ENCODE assay signal across 1 cellular context in the genomic region with DNA sequence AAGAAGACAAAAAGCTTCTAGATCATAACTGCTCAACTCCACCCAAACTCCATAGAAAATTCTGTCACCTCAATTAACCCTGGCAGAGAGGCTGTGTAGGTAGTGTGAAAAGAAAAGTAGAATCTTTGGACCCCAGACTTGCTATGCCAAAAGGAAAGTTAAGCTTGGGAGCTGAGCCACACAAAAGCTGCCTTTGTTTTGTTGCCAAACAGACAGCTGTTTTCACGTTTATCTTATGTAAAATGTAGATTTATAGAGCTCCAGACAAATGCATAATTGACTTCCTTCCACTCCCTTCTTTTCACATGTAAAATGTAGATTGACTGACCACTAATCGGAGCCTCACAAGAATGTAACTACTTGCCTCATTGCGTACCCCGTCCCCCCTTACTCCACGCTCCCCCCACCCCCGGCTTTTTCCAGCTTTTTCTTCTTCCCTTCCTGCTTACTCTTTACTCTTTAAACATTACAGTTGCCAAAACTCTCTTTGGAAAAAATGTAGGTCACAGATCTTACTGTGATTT.
TF ChIP-seq lines count a peak whose summit lies in the region.

No MANE protein-coding gene starts in this region.

TF ChIP-seq in H1, 55 proteins besides CTCF, POLR2A, EP300 and RAD21 (continued from another document):
- TF ChIP-seq, protein P1, sequence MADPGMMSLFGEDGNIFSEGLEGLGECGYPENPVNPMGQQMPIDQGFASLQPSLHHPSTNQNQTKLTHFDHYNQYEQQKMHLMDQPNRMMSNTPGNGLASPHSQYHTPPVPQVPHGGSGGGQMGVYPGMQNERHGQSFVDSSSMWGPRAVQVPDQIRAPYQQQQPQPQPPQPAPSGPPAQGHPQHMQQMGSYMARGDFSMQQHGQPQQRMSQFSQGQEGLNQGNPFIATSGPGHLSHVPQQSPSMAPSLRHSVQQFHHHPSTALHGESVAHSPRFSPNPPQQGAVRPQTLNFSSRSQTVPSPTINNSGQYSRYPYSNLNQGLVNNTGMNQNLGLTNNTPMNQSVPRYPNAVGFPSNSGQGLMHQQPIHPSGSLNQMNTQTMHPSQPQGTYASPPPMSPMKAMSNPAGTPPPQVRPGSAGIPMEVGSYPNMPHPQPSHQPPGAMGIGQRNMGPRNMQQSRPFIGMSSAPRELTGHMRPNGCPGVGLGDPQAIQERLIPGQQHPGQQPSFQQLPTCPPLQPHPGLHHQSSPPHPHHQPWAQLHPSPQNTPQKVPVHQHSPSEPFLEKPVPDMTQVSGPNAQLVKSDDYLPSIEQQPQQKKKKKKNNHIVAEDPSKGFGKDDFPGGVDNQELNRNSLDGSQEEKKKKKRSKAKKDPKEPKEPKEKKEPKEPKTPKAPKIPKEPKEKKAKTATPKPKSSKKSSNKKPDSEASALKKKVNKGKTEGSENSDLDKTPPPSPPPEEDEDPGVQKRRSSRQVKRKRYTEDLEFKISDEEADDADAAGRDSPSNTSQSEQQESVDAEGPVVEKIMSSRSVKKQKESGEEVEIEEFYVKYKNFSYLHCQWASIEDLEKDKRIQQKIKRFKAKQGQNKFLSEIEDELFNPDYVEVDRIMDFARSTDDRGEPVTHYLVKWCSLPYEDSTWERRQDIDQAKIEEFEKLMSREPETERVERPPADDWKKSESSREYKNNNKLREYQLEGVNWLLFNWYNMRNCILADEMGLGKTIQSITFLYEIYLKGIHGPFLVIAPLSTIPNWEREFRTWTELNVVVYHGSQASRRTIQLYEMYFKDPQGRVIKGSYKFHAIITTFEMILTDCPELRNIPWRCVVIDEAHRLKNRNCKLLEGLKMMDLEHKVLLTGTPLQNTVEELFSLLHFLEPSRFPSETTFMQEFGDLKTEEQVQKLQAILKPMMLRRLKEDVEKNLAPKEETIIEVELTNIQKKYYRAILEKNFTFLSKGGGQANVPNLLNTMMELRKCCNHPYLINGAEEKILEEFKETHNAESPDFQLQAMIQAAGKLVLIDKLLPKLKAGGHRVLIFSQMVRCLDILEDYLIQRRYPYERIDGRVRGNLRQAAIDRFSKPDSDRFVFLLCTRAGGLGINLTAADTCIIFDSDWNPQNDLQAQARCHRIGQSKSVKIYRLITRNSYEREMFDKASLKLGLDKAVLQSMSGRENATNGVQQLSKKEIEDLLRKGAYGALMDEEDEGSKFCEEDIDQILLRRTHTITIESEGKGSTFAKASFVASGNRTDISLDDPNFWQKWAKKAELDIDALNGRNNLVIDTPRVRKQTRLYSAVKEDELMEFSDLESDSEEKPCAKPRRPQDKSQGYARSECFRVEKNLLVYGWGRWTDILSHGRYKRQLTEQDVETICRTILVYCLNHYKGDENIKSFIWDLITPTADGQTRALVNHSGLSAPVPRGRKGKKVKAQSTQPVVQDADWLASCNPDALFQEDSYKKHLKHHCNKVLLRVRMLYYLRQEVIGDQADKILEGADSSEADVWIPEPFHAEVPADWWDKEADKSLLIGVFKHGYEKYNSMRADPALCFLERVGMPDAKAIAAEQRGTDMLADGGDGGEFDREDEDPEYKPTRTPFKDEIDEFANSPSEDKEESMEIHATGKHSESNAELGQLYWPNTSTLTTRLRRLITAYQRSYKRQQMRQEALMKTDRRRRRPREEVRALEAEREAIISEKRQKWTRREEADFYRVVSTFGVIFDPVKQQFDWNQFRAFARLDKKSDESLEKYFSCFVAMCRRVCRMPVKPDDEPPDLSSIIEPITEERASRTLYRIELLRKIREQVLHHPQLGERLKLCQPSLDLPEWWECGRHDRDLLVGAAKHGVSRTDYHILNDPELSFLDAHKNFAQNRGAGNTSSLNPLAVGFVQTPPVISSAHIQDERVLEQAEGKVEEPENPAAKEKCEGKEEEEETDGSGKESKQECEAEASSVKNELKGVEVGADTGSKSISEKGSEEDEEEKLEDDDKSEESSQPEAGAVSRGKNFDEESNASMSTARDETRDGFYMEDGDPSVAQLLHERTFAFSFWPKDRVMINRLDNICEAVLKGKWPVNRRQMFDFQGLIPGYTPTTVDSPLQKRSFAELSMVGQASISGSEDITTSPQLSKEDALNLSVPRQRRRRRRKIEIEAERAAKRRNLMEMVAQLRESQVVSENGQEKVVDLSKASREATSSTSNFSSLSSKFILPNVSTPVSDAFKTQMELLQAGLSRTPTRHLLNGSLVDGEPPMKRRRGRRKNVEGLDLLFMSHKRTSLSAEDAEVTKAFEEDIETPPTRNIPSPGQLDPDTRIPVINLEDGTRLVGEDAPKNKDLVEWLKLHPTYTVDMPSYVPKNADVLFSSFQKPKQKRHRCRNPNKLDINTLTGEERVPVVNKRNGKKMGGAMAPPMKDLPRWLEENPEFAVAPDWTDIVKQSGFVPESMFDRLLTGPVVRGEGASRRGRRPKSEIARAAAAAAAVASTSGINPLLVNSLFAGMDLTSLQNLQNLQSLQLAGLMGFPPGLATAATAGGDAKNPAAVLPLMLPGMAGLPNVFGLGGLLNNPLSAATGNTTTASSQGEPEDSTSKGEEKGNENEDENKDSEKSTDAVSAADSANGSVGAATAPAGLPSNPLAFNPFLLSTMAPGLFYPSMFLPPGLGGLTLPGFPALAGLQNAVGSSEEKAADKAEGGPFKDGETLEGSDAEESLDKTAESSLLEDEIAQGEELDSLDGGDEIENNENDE (IDR thresholded peaks at IDR 0.05; ENCODE audit: insufficient replicate concordance, low read length), result no peak
- no peak for TF ChIP-seq SIN3A (conservative IDR thresholded peaks at IDR 0.05 in 1 of 2, IDR thresholded peaks at IDR 0.05 in 1 of 2; ENCODE audit: low read depth in 1 of 2, low read length in 2 of 2)
- TF ChIP-seq SIX5 (IDR thresholded peaks at IDR 0.05; ENCODE audit: low read depth, low read length), result no peak
- TF ChIP-seq CREB1 (IDR thresholded peaks at IDR 0.05), result no peak
- no peak for TF ChIP-seq YY1 (IDR thresholded peaks at IDR 0.05; ENCODE audit: low read depth, low read length)
